In genomic region chr5:178126556-178126955, GRCh38 we compare ENCODE assay signal across 19 cellular contexts. TPM values are rescaled to one million over a fixed set of nuclear protein-coding genes. Genes with fewer than 3 reads are reported as not detected.
A peak's percentile ranks its signal among the peaks of the same experiment; 100 is the strongest.
DNase-seq lines count a peak whose midpoint lies in the region; TF ChIP-seq lines count a peak whose summit lies in the region.
"Had no signal": no experiment of that assay in that cellular context is flagged by ENCODE, and none has a peak within 500 bp of the region (broad histone marks: within the 10 kb centered on the region; RNA-seq: fewer than 3 reads in every experiment).

No MANE protein-coding gene starts in this region.

- H3K27ac ChIP-seq in SU-DHL-6 (ENCODE audit: low read depth, low read length) (0 out of 2 replicates have a peak overlapping the region, but pooled peaks have one; percentile 26), neural progenitor cell (peak overlapping the region; percentile 83), colonic mucosa (no peak overlapping the region), ovary (no peak overlapping the region)
- H3K27ac ChIP-seq: brain microvascular endothelial cell, thyroid gland had no signal

- H3K9ac ChIP-seq in SU-DHL-6 (ENCODE audit: low read length) (no peak overlapping the region), neural progenitor cell (no peak overlapping the region), colonic mucosa (ENCODE audit: low read depth in 2 of 2, low read length in 2 of 2) (no peak overlapping the region)

- no peaks in the 10 kb centered on the region for H3K9me3 ChIP-seq in HAP-1
- no peaks in the 10 kb centered on the region for H3K9me3 ChIP-seq in SU-DHL-6 (ENCODE audit: insufficient read depth, low read length)
- H3K9me3 ChIP-seq in neural progenitor cell (ENCODE audit: low read depth): no peaks in the 10 kb centered on the region
- H3K9me3 ChIP-seq in colonic mucosa: no peaks in the 10 kb centered on the region
- H3K9me3 ChIP-seq in ovary: no peaks in the 10 kb centered on the region
- H3K9me3 ChIP-seq: thyroid gland had no signal

- H3K4me2 ChIP-seq in SU-DHL-6 (ENCODE audit: low read depth, low read length, poor library complexity, severe bottlenecking) (no peak overlapping the region), neural progenitor cell (peak overlapping the region; percentile 65)

- H3K27ac Mint-ChIP-seq in neural progenitor cell: no peak overlapping the region
- H3K27ac Mint-ChIP-seq: CD8-positive, alpha-beta T cell had no signal

- in situ Hi-C loops in HAP-1 (cut with MboI; ENCODE audit: low sequenced_read_pairs): no loop called here

- H3K9me3 Mint-ChIP-seq in neural progenitor cell: no peaks in the 10 kb centered on the region
- H3K9me3 Mint-ChIP-seq: CD8-positive, alpha-beta T cell had no signal

- 71 to 85% (median 82%) methylated on average over 3 of the region's 3 CpGs for WGBS in ovary, 3 donors

- peaks cover 3% of the 10 kb centered on the region for H3K36me3 Mint-ChIP-seq in neural progenitor cell

- H3K79me2 ChIP-seq in SU-DHL-6 (ENCODE audit: insufficient read depth, low read length) (peaks cover 7% of the 10 kb centered on the region), neural progenitor cell (ENCODE audit: low read depth) (peaks cover 6% of the 10 kb centered on the region)

- H3K27me3 ChIP-seq in HAP-1 (ENCODE audit: low read depth): no peaks in the 10 kb centered on the region
- H3K27me3 ChIP-seq in SU-DHL-6 (ENCODE audit: low read length): no peaks in the 10 kb centered on the region
- no peaks in the 10 kb centered on the region for H3K27me3 ChIP-seq in neural progenitor cell
- no peaks in the 10 kb centered on the region for H3K27me3 ChIP-seq in colonic mucosa
- H3K27me3 ChIP-seq in ovary: no peaks in the 10 kb centered on the region
- H3K27me3 ChIP-seq: brain microvascular endothelial cell, thyroid gland had no signal

- peaks cover 25% of the 10 kb centered on the region for H3K4me1 Mint-ChIP-seq in neural progenitor cell

- H3K4me3 ChIP-seq in HAP-1 (no peak overlapping the region), SU-DHL-6 (ENCODE audit: insufficient read depth, low read length, poor library complexity, severe bottlenecking) (no peak overlapping the region), neural progenitor cell (peak overlapping the region; percentile 2), colonic mucosa (no peak overlapping the region), ovary (no peak overlapping the region)
- H3K4me3 ChIP-seq: skin epidermis, thyroid gland had no signal

- TF ChIP-seq EP300 in ovary (IDR thresholded peaks at IDR 0.05): no peak

- TF ChIP-seq POLR2A in ovary (IDR thresholded peaks at IDR 0.05): no peak

- intact Hi-C loops in colonic mucosa (cut with DNase I) (no loop called here), ovary (cut with DNase I) (no loop called here)

- H3K4me1 ChIP-seq in HAP-1 (peaks cover 13% of the 10 kb centered on the region), neural progenitor cell (peaks cover 21% of the 10 kb centered on the region), colonic mucosa (no peaks in the 10 kb centered on the region), ovary (ENCODE audit: insufficient read depth) (peaks cover 2% of the 10 kb centered on the region)

- H3K9me2 ChIP-seq in SU-DHL-6 (replicated peaks; ENCODE audit: insufficient read depth, low read length): no peaks in the 10 kb centered on the region

- peaks cover 16% of the 10 kb centered on the region for H3F3A ChIP-seq in SU-DHL-6 (ENCODE audit: insufficient read depth)
- peaks cover 51% of the 10 kb centered on the region for H3F3A ChIP-seq in neural progenitor cell (ENCODE audit: low read depth)

- no peak overlapping the region for H3K4me3 Mint-ChIP-seq in neural progenitor cell
- H3K4me3 Mint-ChIP-seq: CD8-positive, alpha-beta T cell had no signal

- DNase-seq in HAP-1 (ENCODE audit: low spot score in 2 of 2) (peak; percentile 64 to 88), iPS DF 19.7 (ENCODE audit: low read depth, low spot score) (peak; percentile 100), neural progenitor cell (ENCODE audit: low spot score) (peak; percentile 82), colonic mucosa (no peak), DMS 273 treated with DMSO at 0.1 percent for 48 hours (lab: John Stamatoyannopoulos, UW) (no peak), ovary (no peak)
- DNase-seq: activated CD4-positive, alpha-beta T cell treated with anti-CD3 and anti-CD28 coated beads, Interleukin-2, amount 50 U/mL, for 1 hour; activated CD8-positive, alpha-beta memory T cell treated with anti-CD3 and anti-CD28 coated beads, Interleukin-2, amount 50 U/mL, for 4 hours; brain microvascular endothelial cell; CD8-positive, alpha-beta T cell; DMS53; hypothalamus; NCI-H1105 treated with DMSO at 0.1 percent for 48 hours; NCI-H510A treated with DMSO at 0.1 percent for 48 hours; stimulated activated CD4-positive, alpha-beta T cell treated with anti-CD3 and anti-CD28 coated beads, Interleukin-4, amount 100 ng/mL, for 1 hour; stimulated activated naive CD8-positive, alpha-beta T cell treated with anti-CD3 and anti-CD28 coated beads, Interleukin-15, Interleukin-2, amounts not matched to agents 100 U/mL and 50 U/mL, for 24 hours; thyroid gland had no signal

- H4K20me1 ChIP-seq in SU-DHL-6 (ENCODE audit: low read depth, low read length) (no peaks in the 10 kb centered on the region), neural progenitor cell (ENCODE audit: low read depth) (peaks cover 1% of the 10 kb centered on the region)

- H3K27me3 Mint-ChIP-seq in neural progenitor cell (ENCODE audit: insufficient read depth, low read depth): peaks cover 8% of the 10 kb centered on the region

- H2AFZ ChIP-seq in SU-DHL-6 (ENCODE audit: low read depth, low read length, severe bottlenecking) (no peak overlapping the region), neural progenitor cell (replicated peaks) (no peak overlapping the region)

- H3K36me3 ChIP-seq in HAP-1 (replicated peaks): no peaks in the 10 kb centered on the region; the same call in 1 of the 2 replicates
- H3K36me3 ChIP-seq in SU-DHL-6 (ENCODE audit: low read length): no peaks in the 10 kb centered on the region
- H3K36me3 ChIP-seq in neural progenitor cell: no peaks in the 10 kb centered on the region
- H3K36me3 ChIP-seq in colonic mucosa: no peaks in the 10 kb centered on the region
- H3K36me3 ChIP-seq in ovary: no peaks in the 10 kb centered on the region
- H3K36me3 ChIP-seq: brain microvascular endothelial cell, thyroid gland had no signal

- TF ChIP-seq CTCF in SU-DHL-6 (IDR thresholded peaks at IDR 0.05; ENCODE audit: insufficient read depth, low read length, poor library complexity, severe bottlenecking): no peak
- TF ChIP-seq CTCF in neural progenitor cell (IDR thresholded peaks at IDR 0.05): no peak
- no peak for TF ChIP-seq CTCF in colonic mucosa (IDR thresholded peaks at IDR 0.05)
- no peak for TF ChIP-seq CTCF in ovary (IDR thresholded peaks at IDR 0.05)

RNA-seq across cellular contexts. Expression of gene RMND5B, which starts 4.3 kb away (rescaled TPM):
- total RNA-seq in neural progenitor cell (ENCODE audit: low replicate concordance) (25.3 and 25.5 TPM in 2 replicates), colonic mucosa (10 to 100 TPM; 31.9 to 50.1 TPM), ovary (10 to 100 TPM; 18.1 to 43.2 (median 33.0) TPM)
- 10 to 100 TPM; 13.8 to 25.0 TPM for polyA plus RNA-seq in ovary

RNA-seq across cellular contexts. Expression of gene N4BP3, which starts 13.2 kb away (rescaled TPM):
- total RNA-seq in neural progenitor cell (ENCODE audit: low replicate concordance): 4.1 and 12.8 TPM in 2 replicates
- 1 to 10 TPM; 2.2 to 3.3 TPM for total RNA-seq in colonic mucosa
- total RNA-seq in ovary: 1 to 10 TPM in 2 of 7 donors, under 1 TPM in 5; 0.40 to 1.8 (median 0.58) TPM
- polyA plus RNA-seq in ovary: 1 to 10 TPM in 1 of 2 donors, under 1 TPM in 1; 0.58 to 1.3 TPM

RNA-seq across cellular contexts. Expression of gene NHP2, which starts 27.1 kb away (rescaled TPM):
- total RNA-seq in neural progenitor cell (ENCODE audit: low replicate concordance): 357 and 380 TPM in 2 replicates
- 100 to 1,000 TPM in 1 of 2 donors, 10 to 100 TPM in 1; 64.8 to 182 TPM for total RNA-seq in colonic mucosa
- total RNA-seq in ovary: 100 to 1,000 TPM in 6 of 7 donors, 10 to 100 TPM in 1; 78.4 to 174 (median 115) TPM
- 100 to 1,000 TPM in 1 of 2 donors, 10 to 100 TPM in 1; 50.1 to 148 TPM for polyA plus RNA-seq in ovary

Comparison
In these comparisons a context has a peak if more than half of its experiments do, and no peak if none do; other contexts are left out.
1. DNase-seq: peak in HAP-1 (2 of 2), iPS DF 19.7 (single experiment) and neural progenitor cell (single experiment); none in colonic mucosa (single experiment), DMS 273 treated with DMSO at 0.1 percent for 48 hours (single experiment) and ovary (0 of 5).
2. H3K27ac ChIP-seq: peak in SU-DHL-6 (single experiment) and neural progenitor cell (single experiment); none in colonic mucosa (single experiment) and ovary (0 of 2).